In genomic region chr11:704799-705645, GRCh38 we compare ENCODE assay signal across 10 cellular contexts. TPM values are rescaled to one million over a fixed set of nuclear protein-coding genes. Genes with fewer than 3 reads are reported as not detected.
DNase-seq lines count a peak whose midpoint lies in the region; ATAC-seq, FAIRE-seq and TF ChIP-seq lines count a peak whose summit lies in the region.
"Had no signal": no experiment of that assay in that cellular context is flagged by ENCODE, and none has a peak within 500 bp of the region (broad histone marks: within the 10 kb centered on the region; RNA-seq: fewer than 3 reads in every experiment).

No MANE protein-coding gene starts in this region.

- H3K4me1 ChIP-seq in K562 (replicated peaks in 1 of 2; ENCODE audit: control insufficient read depth in 2 of 2, insufficient read depth in 2 of 2, low read length in 2 of 2): peaks cover 6 to 73% of the 10 kb centered on the region in 2 experiments
- no peaks in the 10 kb centered on the region for H3K4me1 ChIP-seq in HAP-1

- no peak overlapping the region for H3K27ac ChIP-seq in K562 (ENCODE audit: extremely low read depth, low read depth, low read length)

- POLR2A ChIA-PET in K562 (lab: Yijun Ruan, JAX): interaction anchor here (0.6 to 1.5 kb wide), 6 partner anchors 10 to 92 kb away, joined by 3 read pairs; partner anchors contain the start of genes DEAF1 and TMEM80

- CTCF ChIA-PET in K562 (lab: Yijun Ruan, JAX; ENCODE audit: low intra/inter-chr PET ratio): no interaction called here

- no peak for TF ChIP-seq POLR2A in K562 (conservative IDR thresholded peaks at IDR 0.05)

- no peak for TF ChIP-seq RAD21 in K562 (CRISPR knock-in tag; conservative IDR thresholded peaks at IDR 0.05 in 1 of 2, IDR thresholded peaks at IDR 0.05 in 1 of 2)

- no peaks in the 10 kb centered on the region for H3K9me1 ChIP-seq in K562 (ENCODE audit: control insufficient read depth, insufficient read depth, low read length)

- no peak overlapping the region for H2AFZ ChIP-seq in K562 (ENCODE audit: low read depth, low read length)

- H3K27me3 Mint-ChIP-seq in stimulated activated memory B cell treated with anti-CD40 and anti-IgM and Interleukin-4, amounts not matched to agents 10 μg/mL and 1 μg/mL and 100 μg/mL, for 72 hours: peaks cover 32% of the 10 kb centered on the region

- H4K20me1 ChIP-seq in K562 (replicated peaks; ENCODE audit: control insufficient read depth, insufficient read depth, low read length): no peaks in the 10 kb centered on the region

- no peak overlapping the region for H3K4me2 ChIP-seq in K562 (ENCODE audit: insufficient read depth, low read length)

- no TSS peak for BruUV-seq in K562 (replicated peaks; lab: Mats Ljungman, UMichigan)

- no peaks in the 10 kb centered on the region for H3K9me3 Mint-ChIP-seq in stimulated activated memory B cell treated with anti-CD40 and anti-IgM and Interleukin-4, amounts not matched to agents 10 μg/mL and 1 μg/mL and 100 μg/mL, for 72 hours

- H3K27me3 ChIP-seq in K562 (ENCODE audit: control insufficient read depth in 2 of 2, insufficient read depth in 2 of 2, low read length in 2 of 2) (no peaks in the 10 kb centered on the region), HAP-1 (ENCODE audit: low read depth) (no peaks in the 10 kb centered on the region)

- TF ChIP-seq CTCF in K562 (IDR thresholded peaks at IDR 0.05 in 2 of 3, conservative IDR thresholded peaks at IDR 0.05 in 1 of 3; ENCODE audit: insufficient read depth in 2 of 3, low read depth in 1 of 3, low read length in 3 of 3): no peak

- H3K36me3 Mint-ChIP-seq in stimulated activated memory B cell treated with anti-CD40 and anti-IgM and Interleukin-4, amounts not matched to agents 10 μg/mL and 1 μg/mL and 100 μg/mL, for 72 hours: no peaks in the 10 kb centered on the region

- H3K9ac ChIP-seq in K562 (ENCODE audit: insufficient read depth in 1 of 2, low read depth in 2 of 2, low read length in 2 of 2): peak overlapping the region in 1 of 2 experiments; percentile 83; a peak in 3 of 4 replicates

- peaks cover 17% of the 10 kb centered on the region for H3K4me1 Mint-ChIP-seq in stimulated activated memory B cell treated with anti-CD40 and anti-IgM and Interleukin-4, amounts not matched to agents 10 μg/mL and 1 μg/mL and 100 μg/mL, for 72 hours

- no peak for TF ChIP-seq EP300 in K562 (IDR thresholded peaks at IDR 0.05; ENCODE audit: low read length)

- peaks cover 9% of the 10 kb centered on the region; the same call in 1 of the 3 replicates for H3K36me3 ChIP-seq in K562 (ENCODE audit: control insufficient read depth, insufficient read depth, low read length)
- peaks cover 4% of the 10 kb centered on the region; the same call in 1 of the 2 replicates for H3K36me3 ChIP-seq in HAP-1 (replicated peaks)

- H3K9me3 ChIP-seq in K562 (replicated peaks; ENCODE audit: control insufficient read depth, insufficient read depth, low read depth, low read length) (no peaks in the 10 kb centered on the region), HAP-1 (no peaks in the 10 kb centered on the region)

- peak overlapping the region; percentile 50 for H3K4me3 Mint-ChIP-seq in stimulated activated memory B cell treated with anti-CD40 and anti-IgM and Interleukin-4, amounts not matched to agents 10 μg/mL and 1 μg/mL and 100 μg/mL, for 72 hours

- DNase-seq in HK-2 (ENCODE audit: unreplicated experiment) (peak; percentile 76), K562 (ENCODE audit: extremely low read depth in 1 of 4, low spot score in 3 of 4) (no peak), kidney tubule cell (ENCODE audit: low spot score) (peak; percentile 88), NCI-H446 treated with DMSO at 0.1 percent for 48 hours (lab: John Stamatoyannopoulos, UW) (no peak), SKM-1 (lab: John Stamatoyannopoulos, UW; ENCODE audit: unreplicated experiment) (no peak), HAP-1 (ENCODE audit: low spot score in 2 of 2) (no peak)
- DNase-seq: activated T-cell treated with anti-CD3 and anti-CD28 coated beads, Interleukin-2, amount 50 U/mL, for 48 hours; NCI-H446 had no signal

- in situ Hi-C loops in K562 (cut with MboI) (no loop called here), HAP-1 (cut with MboI; ENCODE audit: low sequenced_read_pairs) (no loop called here)

- H3K4me3 ChIP-seq in K562: no peak overlapping the region
- H3K4me3 ChIP-seq in HAP-1: no peak overlapping the region

- no peaks in the 10 kb centered on the region for H3K79me2 ChIP-seq in K562 (ENCODE audit: control insufficient read depth, insufficient read depth, low read length)

- H3K27ac Mint-ChIP-seq in stimulated activated memory B cell treated with anti-CD40 and anti-IgM and Interleukin-4, amounts not matched to agents 10 μg/mL and 1 μg/mL and 100 μg/mL, for 72 hours: no peak overlapping the region

- FAIRE-seq in K562 (lab: Jason Lieb, UNC): no peak

- intact Hi-C loops in K562 (cut with micrococcal nuclease): no loop called here

- WGBS in K562 (ENCODE audit: insufficient coverage, low coverage, missing lambda C conversion rate): 86% methylated on average over 22 of the region's 25 CpGs

- ATAC-seq in K562 (no peak), GM18867 (IDR thresholded peaks at IDR 0.05; ENCODE audit: unreplicated experiment) (no peak)
- ATAC-seq in stimulated activated memory B cell treated with anti-CD40 and anti-IgM and Interleukin-4, amounts not matched to agents 10 μg/mL and 1 μg/mL and 100 μg/mL, for 72 hours: no peak

RNA-seq across cellular contexts. Expression of gene EPS8L2, which starts 1.0 kb away (rescaled TPM):
- 22.1 and 75.1 TPM in 2 replicates for total RNA-seq in K562 (2011; cell fraction: chromatin; rRNA removed; ENCODE audit: low replicate concordance)
- total RNA-seq in K562 (2011; cell fraction: nucleolus; rRNA removed): 35.8 and 51.2 TPM in 2 replicates
- 21.0 and 26.5 TPM in 2 replicates for total RNA-seq in K562 (2011; cell fraction: nucleoplasm; rRNA removed)
- total RNA-seq in K562 (2014; rRNA removed) (13.1 and 17.0 TPM in 2 replicates), K562 (2014; rRNA removed; fragmentation: Illumina TruSeq; extraction: Trizol) (2.5 and 3.7 TPM in 2 replicates), K562 (2015; rRNA removed; fragmentation: Illumina TruSeq; extraction: Trizol) (3.1 and 3.8 TPM in 2 replicates), K562 (2021) (8.6 and 10.4 TPM in 2 replicates)
- polyA plus RNA-seq in K562 (2011; rRNA removed) (12.2 and 19.8 TPM in 2 replicates), K562 (2014; fragmentation: Illumina TruSeq; extraction: Trizol) (3.3 and 5.9 TPM in 2 replicates), K562 (2014; fragmentation: Nextera tagmentation; extraction: Ambion mirVana) (1 to 10 TPM in 1 of 2 experiments, under 1 TPM in 1; 0.75 to 1.2 TPM), K562 (2014; rRNA removed) (10.4 and 16.3 TPM in 2 replicates)
- polyA plus RNA-seq in K562 (2011; cell fraction: cytosol; rRNA removed): 11.7 and 16.0 TPM in 2 replicates
- polyA plus RNA-seq in K562 (2011; cell fraction: nucleus; rRNA removed): 98.5 and 118 TPM in 2 replicates
- 9.6 and 10.7 TPM in 2 replicates for polyA plus RNA-seq in K562 (2012)
- polyA minus RNA-seq in K562 (2011; rRNA and poly(A)+ RNA removed): 3.1 and 5.6 TPM in 2 replicates
- 10.0 and 10.5 TPM in 2 replicates for polyA minus RNA-seq in K562 (2011; cell fraction: cytosol; rRNA and poly(A)+ RNA removed)
- polyA minus RNA-seq in K562 (2011; cell fraction: nucleus; rRNA and poly(A)+ RNA removed): 7.7 and 12.1 TPM in 2 replicates

RNA-seq across cellular contexts. Expression of gene TMEM80, which starts 9.4 kb away (rescaled TPM):
- 42.2 and 91.7 TPM in 2 replicates for total RNA-seq in K562 (2011; cell fraction: chromatin; rRNA removed; ENCODE audit: low replicate concordance)
- 45.0 and 58.9 TPM in 2 replicates for total RNA-seq in K562 (2011; cell fraction: nucleolus; rRNA removed)
- total RNA-seq in K562 (2011; cell fraction: nucleoplasm; rRNA removed): 50.4 and 62.3 TPM in 2 replicates
- total RNA-seq in K562 (2014; rRNA removed): 16.9 and 18.4 TPM in 2 replicates
- total RNA-seq in K562 (2014; rRNA removed; fragmentation: Illumina TruSeq; extraction: Trizol): 9.4 and 11.0 TPM in 2 replicates
- total RNA-seq in K562 (2015; rRNA removed; fragmentation: Illumina TruSeq; extraction: Trizol): 7.8 and 8.8 TPM in 2 replicates
- total RNA-seq in K562 (2021): 14.2 and 14.6 TPM in 2 replicates
- polyA plus RNA-seq in K562 (2011; rRNA removed): 26.3 and 30.1 TPM in 2 replicates
- polyA plus RNA-seq in K562 (2011; cell fraction: cytosol; rRNA removed): 30.7 and 33.7 TPM in 2 replicates
- 51.3 and 73.6 TPM in 2 replicates for polyA plus RNA-seq in K562 (2011; cell fraction: nucleus; rRNA removed)
- 22.7 and 27.4 TPM in 2 replicates for polyA plus RNA-seq in K562 (2012)
- 12.4 and 14.1 TPM in 2 replicates for polyA plus RNA-seq in K562 (2014; fragmentation: Illumina TruSeq; extraction: Trizol)
- 1 to 10 TPM; 5.1 to 6.3 TPM for polyA plus RNA-seq in K562 (2014; fragmentation: Nextera tagmentation; extraction: Ambion mirVana)
- polyA plus RNA-seq in K562 (2014; rRNA removed): 25.1 and 38.3 TPM in 2 replicates
- 5.0 and 6.4 TPM in 2 replicates for polyA minus RNA-seq in K562 (2011; rRNA and poly(A)+ RNA removed)
- 4.3 and 4.9 TPM in 2 replicates for polyA minus RNA-seq in K562 (2011; cell fraction: cytosol; rRNA and poly(A)+ RNA removed)
- 9.6 and 11.2 TPM in 2 replicates for polyA minus RNA-seq in K562 (2011; cell fraction: nucleus; rRNA and poly(A)+ RNA removed)

RNA-seq across cellular contexts. Expression of gene DEAF1, which starts 10.0 kb away (rescaled TPM):
- total RNA-seq in K562 (2011; cell fraction: chromatin; rRNA removed; ENCODE audit: low replicate concordance): 68.2 and 200 TPM in 2 replicates
- total RNA-seq in K562 (2011; cell fraction: nucleolus; rRNA removed): 95.7 and 111 TPM in 2 replicates
- 50.3 and 71.3 TPM in 2 replicates for total RNA-seq in K562 (2011; cell fraction: nucleoplasm; rRNA removed)
- 46.9 and 58.7 TPM in 2 replicates for total RNA-seq in K562 (2014; rRNA removed)
- total RNA-seq in K562 (2014; rRNA removed; fragmentation: Illumina TruSeq; extraction: Trizol): 13.3 and 20.4 TPM in 2 replicates
- total RNA-seq in K562 (2015; rRNA removed; fragmentation: Illumina TruSeq; extraction: Trizol): 26.8 and 27.3 TPM in 2 replicates
- total RNA-seq in K562 (2021): 64.2 and 69.1 TPM in 2 replicates
- polyA plus RNA-seq in K562 (2011; rRNA removed): 27.5 and 39.1 TPM in 2 replicates
- polyA plus RNA-seq in K562 (2011; cell fraction: cytosol; rRNA removed): 45.8 and 77.2 TPM in 2 replicates
- 28.4 and 56.6 TPM in 2 replicates for polyA plus RNA-seq in K562 (2011; cell fraction: nucleus; rRNA removed)
- polyA plus RNA-seq in K562 (2012): 33.6 and 47.2 TPM in 2 replicates
- 26.3 and 33.7 TPM in 2 replicates for polyA plus RNA-seq in K562 (2014; fragmentation: Illumina TruSeq; extraction: Trizol)
- 1 to 10 TPM; 2.0 to 3.6 TPM for polyA plus RNA-seq in K562 (2014; fragmentation: Nextera tagmentation; extraction: Ambion mirVana)
- 52.7 and 62.6 TPM in 2 replicates for polyA plus RNA-seq in K562 (2014; rRNA removed)
- 16.7 and 25.1 TPM in 2 replicates for polyA minus RNA-seq in K562 (2011; rRNA and poly(A)+ RNA removed)
- polyA minus RNA-seq in K562 (2011; cell fraction: cytosol; rRNA and poly(A)+ RNA removed): 39.4 and 45.8 TPM in 2 replicates
- polyA minus RNA-seq in K562 (2011; cell fraction: nucleus; rRNA and poly(A)+ RNA removed): 22.2 and 28.8 TPM in 2 replicates

RNA-seq across cellular contexts. Expression of gene TALDO1, which starts 42.2 kb away (rescaled TPM):
- total RNA-seq in K562 (2011; cell fraction: chromatin; rRNA removed; ENCODE audit: low replicate concordance): 172 and 310 TPM in 2 replicates
- total RNA-seq in K562 (2011; cell fraction: nucleolus; rRNA removed): 171 and 194 TPM in 2 replicates
- 200 and 202 TPM in 2 replicates for total RNA-seq in K562 (2011; cell fraction: nucleoplasm; rRNA removed)
- 507 and 536 TPM in 2 replicates for total RNA-seq in K562 (2014; rRNA removed)
- 228 and 260 TPM in 2 replicates for total RNA-seq in K562 (2014; rRNA removed; fragmentation: Illumina TruSeq; extraction: Trizol)
- total RNA-seq in K562 (2015; rRNA removed; fragmentation: Illumina TruSeq; extraction: Trizol): 413 and 441 TPM in 2 replicates
- total RNA-seq in K562 (2021): 541 and 595 TPM in 2 replicates
- polyA plus RNA-seq in K562 (2011; rRNA removed): 416 and 427 TPM in 2 replicates
- 459 and 498 TPM in 2 replicates for polyA plus RNA-seq in K562 (2011; cell fraction: cytosol; rRNA removed)
- 247 and 274 TPM in 2 replicates for polyA plus RNA-seq in K562 (2011; cell fraction: nucleus; rRNA removed)
- 413 and 492 TPM in 2 replicates for polyA plus RNA-seq in K562 (2012)
- polyA plus RNA-seq in K562 (2014; fragmentation: Illumina TruSeq; extraction: Trizol): 400 and 436 TPM in 2 replicates
- 100 to 1,000 TPM; 328 to 492 TPM for polyA plus RNA-seq in K562 (2014; fragmentation: Nextera tagmentation; extraction: Ambion mirVana)
- 520 and 521 TPM in 2 replicates for polyA plus RNA-seq in K562 (2014; rRNA removed)
- 150 and 162 TPM in 2 replicates for polyA minus RNA-seq in K562 (2011; rRNA and poly(A)+ RNA removed)
- polyA minus RNA-seq in K562 (2011; cell fraction: cytosol; rRNA and poly(A)+ RNA removed): 252 and 295 TPM in 2 replicates
- 42.5 and 74.1 TPM in 2 replicates for polyA minus RNA-seq in K562 (2011; cell fraction: nucleus; rRNA and poly(A)+ RNA removed)

Comparison
In these comparisons a context has a peak if more than half of its experiments do, and no peak if none do; other contexts are left out.
1. DNase-seq: peak in HK-2 (single experiment) and kidney tubule cell (single experiment); none in K562 (0 of 4), NCI-H446 treated with DMSO at 0.1 percent for 48 hours (single experiment), SKM-1 (single experiment) and HAP-1 (0 of 2).